1 cellular context compared by ENCODE assay signal in genomic region chr6:135493218-135493961, GRCh38.
TF ChIP-seq lines count a peak whose summit lies in the region.

No MANE protein-coding gene starts in this region.

TF ChIP-seq in GM23338, 12 proteins besides CTCF, POLR2A, EP300 and RAD21 (continued from another document):
- TF ChIP-seq REST (IDR thresholded peaks at IDR 0.05; ENCODE audit: unreplicated experiment) (no peak), NANOG (IDR thresholded peaks at IDR 0.05; ENCODE audit: borderline replicate concordance) (no peak), STAT1 (IDR thresholded peaks at IDR 0.05; ENCODE audit: unreplicated experiment) (no peak)
TF ChIP-seq in GM23338: peak in this region for 0.
